ENCODE assay signal across 16 cellular contexts in genomic region chr6:118324081-118324480, GRCh38.
"Had no signal": no experiment of that assay in that cellular context is flagged by ENCODE, and none has a peak within 500 bp of the region (broad histone marks: within the 10 kb centered on the region; RNA-seq: fewer than 3 reads in every experiment).

No MANE protein-coding gene starts in this region.

- DNase-seq: activated B cell treated with CpG ODN at 0.5 μM for 24 hours; activated CD4-positive, alpha-beta T cell treated with anti-CD3 and anti-CD28 coated beads for 48 hours; activated CD8-positive, alpha-beta T cell treated with anti-CD3 and anti-CD28 coated beads for 36 hours; activated effector memory CD4-positive, alpha-beta T cell treated with Interleukin-2 at 50 U/mL for 16 hours; activated naive CD4-positive, alpha-beta T cell treated with anti-CD3 and anti-CD28 coated beads, Interleukin-2, amount 50 U/mL, for 16 hours; activated T-cell treated with anti-CD3 and anti-CD28 coated beads, Interleukin-2, amount 50 U/mL, for 4 hours; hypothalamus; naive thymus-derived CD8-positive, alpha-beta T cell; stimulated activated CD4-positive, alpha-beta T cell treated with anti-CD3 and anti-CD28 coated beads, Interleukin-2, amount 100 ng/mL, for 48 hours had no signal

- H3K4me3 Mint-ChIP-seq: activated B cell treated with CpG ODN at 0.5 μM for 24 hours; activated CD8-positive, alpha-beta T cell treated with anti-CD3 and anti-CD28 coated beads for 36 hours; activated T-cell treated with anti-CD3 and anti-CD28 coated beads, Interleukin-2, amount 50 U/mL, for 4 hours; memory B cell; naive thymus-derived CD8-positive, alpha-beta T cell; stimulated activated memory B cell treated with anti-CD40 and anti-IgM and Interleukin-4, amounts not matched to agents 10 μg/mL and 1 μg/mL and 100 μg/mL, for 72 hours; T-helper 1 cell treated with Interleukin-12 subunit alpha and Interleukin-12 subunit beta and Interleukin-4 antibody, amounts not matched to agents 30 μg/mL and 1 μg/mL, for 36 hours had no signal

- H3K27me3 Mint-ChIP-seq: activated B cell treated with CpG ODN at 0.5 μM for 24 hours; activated CD8-positive, alpha-beta T cell treated with anti-CD3 and anti-CD28 coated beads for 36 hours had no signal

- H3K9ac ChIP-seq: parathyroid adenoma had no signal

- H3K36me3 Mint-ChIP-seq: memory B cell; stimulated activated memory B cell treated with anti-CD40 and anti-IgM and Interleukin-4, amounts not matched to agents 10 μg/mL and 1 μg/mL and 100 μg/mL, for 72 hours had no signal

- H3K4me1 Mint-ChIP-seq: activated B cell treated with CpG ODN at 0.5 μM for 24 hours; memory B cell; naive thymus-derived CD8-positive, alpha-beta T cell; stimulated activated memory B cell treated with anti-CD40 and anti-IgM and Interleukin-4, amounts not matched to agents 10 μg/mL and 1 μg/mL and 100 μg/mL, for 72 hours had no signal

- H3K79me2 ChIP-seq: parathyroid adenoma had no signal

- H3K27me3 ChIP-seq: neutrophil, tibial nerve had no signal

- H3K27ac ChIP-seq: neutrophil, parathyroid adenoma, tibial nerve had no signal

- H3K27ac Mint-ChIP-seq: activated B cell treated with CpG ODN at 0.5 μM for 24 hours; activated CD8-positive, alpha-beta T cell treated with anti-CD3 and anti-CD28 coated beads for 36 hours; memory B cell; naive thymus-derived CD8-positive, alpha-beta T cell; stimulated activated memory B cell treated with anti-CD40 and anti-IgM and Interleukin-4, amounts not matched to agents 10 μg/mL and 1 μg/mL and 100 μg/mL, for 72 hours; T-helper 1 cell treated with Interleukin-12 subunit alpha and Interleukin-12 subunit beta and Interleukin-4 antibody, amounts not matched to agents 30 μg/mL and 1 μg/mL, for 36 hours had no signal

- H3K9me3 Mint-ChIP-seq: activated B cell treated with CpG ODN at 0.5 μM for 24 hours; activated CD8-positive, alpha-beta T cell treated with anti-CD3 and anti-CD28 coated beads for 36 hours; activated T-cell treated with anti-CD3 and anti-CD28 coated beads, Interleukin-2, amount 50 U/mL, for 4 hours; memory B cell; naive thymus-derived CD8-positive, alpha-beta T cell; stimulated activated memory B cell treated with anti-CD40 and anti-IgM and Interleukin-4, amounts not matched to agents 10 μg/mL and 1 μg/mL and 100 μg/mL, for 72 hours; T-helper 1 cell treated with Interleukin-12 subunit alpha and Interleukin-12 subunit beta and Interleukin-4 antibody, amounts not matched to agents 30 μg/mL and 1 μg/mL, for 36 hours had no signal

- H3K4me1 ChIP-seq: parathyroid adenoma had no signal

- ATAC-seq: activated CD8-positive, alpha-beta T cell treated with anti-CD3 and anti-CD28 coated beads for 36 hours; activated T-cell treated with anti-CD3 and anti-CD28 coated beads, Interleukin-2, amount 50 U/mL, for 4 hours; esophagus mucosa; naive thymus-derived CD8-positive, alpha-beta T cell; stimulated activated memory B cell treated with anti-CD40 and anti-IgM and Interleukin-4, amounts not matched to agents 10 μg/mL and 1 μg/mL and 100 μg/mL, for 72 hours had no signal

- H2AFZ ChIP-seq: parathyroid adenoma had no signal

- H3K9me3 ChIP-seq: neutrophil, tibial nerve had no signal

- H3K36me3 ChIP-seq: neutrophil, tibial nerve had no signal

- H3K4me3 ChIP-seq: tibial nerve had no signal
